In genomic region chr17:43125133-43125966, GRCh38 we compare ENCODE assay signal across 1 cellular context.
TF ChIP-seq lines count a peak whose summit lies in the region.

TSS of gene BRCA1 (minus strand) at chr17:43125364. CDS start at chr17:43124096, 1,268 bp downstream.

TF ChIP-seq in HEK293, 187 proteins besides CTCF, POLR2A, EP300 and RAD21 (continued from another document and continues in another):
- TF ChIP-seq ZBTB48 (tag by site-specific recombination; IDR thresholded peaks at IDR 0.05) (0 out of 2 replicates have a peak, but pooled peaks have one; percentile 25), ZNF140 (tag by site-specific recombination; IDR thresholded peaks at IDR 0.05) (no peak), ZNF19 (tag by site-specific recombination; IDR thresholded peaks at IDR 0.05; ENCODE audit: low read depth) (no peak), SETDB1 (IDR thresholded peaks at IDR 0.05; ENCODE audit: insufficient read length, low read length) (no peak), BCL11B (tag by site-specific recombination; IDR thresholded peaks at IDR 0.05; ENCODE audit: low read depth) (no peak), ZNF624 (tag by site-specific recombination; IDR thresholded peaks at IDR 0.05) (no peak), ZNF777 (tag by site-specific recombination; IDR thresholded peaks at IDR 0.05; ENCODE audit: borderline replicate concordance) (peak; percentile 42; the same call in 1 of the 2 replicates), ZNF223 (tag by site-specific recombination; IDR thresholded peaks at IDR 0.05) (no peak), ZSCAN4 (tag by site-specific recombination; IDR thresholded peaks at IDR 0.05) (no peak), ZNF571 (tag by site-specific recombination; IDR thresholded peaks at IDR 0.05) (no peak), ZNF639 (tag by site-specific recombination; IDR thresholded peaks at IDR 0.05) (no peak), ZSCAN30 (tag by site-specific recombination; IDR thresholded peaks at IDR 0.05) (peak; percentile 42; the same call in 1 of the 2 replicates), ZNF514 (tag by site-specific recombination; IDR thresholded peaks at IDR 0.05) (no peak), ELK4 (IDR thresholded peaks at IDR 0.05; ENCODE audit: borderline replicate concordance, low read depth, low read length) (no peak), KLF1 (tag by site-specific recombination; IDR thresholded peaks at IDR 0.05) (peak; percentile 1; the same call in 1 of the 2 replicates), ZBTB10 (tag by site-specific recombination; IDR thresholded peaks at IDR 0.05) (0 out of 2 replicates have a peak, but pooled peaks have one; percentile 57), ZNF155 (tag by site-specific recombination; IDR thresholded peaks at IDR 0.05) (no peak), ZNF555 (tag by site-specific recombination; conservative IDR thresholded peaks at IDR 0.05) (no peak), ZNF274 (IDR thresholded peaks at IDR 0.05; ENCODE audit: low read length) (no peak), ZNF274 (tag by site-specific recombination; IDR thresholded peaks at IDR 0.05; ENCODE audit: borderline replicate concordance) (no peak), ZNF558 (tag by site-specific recombination; IDR thresholded peaks at IDR 0.05) (no peak), RBAK (tag by site-specific recombination; IDR thresholded peaks at IDR 0.05) (no peak), ZNF146 (tag by site-specific recombination; IDR thresholded peaks at IDR 0.05) (no peak), ZNF16 (tag by site-specific recombination; IDR thresholded peaks at IDR 0.05; ENCODE audit: low read depth) (no peak), ZNF391 (tag by site-specific recombination; IDR thresholded peaks at IDR 0.05; ENCODE audit: borderline replicate concordance, low read depth) (no peak), KLF9 (tag by site-specific recombination; IDR thresholded peaks at IDR 0.05; ENCODE audit: low read depth) (no peak), ZNF629 (tag by site-specific recombination; IDR thresholded peaks at IDR 0.05) (peak; percentile 97), ZNF692 (tag by site-specific recombination; IDR thresholded peaks at IDR 0.05) (peak; percentile 59), ZNF423 (tag by site-specific recombination; IDR thresholded peaks at IDR 0.05) (no peak), ZNF837 (tag by site-specific recombination; IDR thresholded peaks at IDR 0.05) (no peak), KLF7 (tag by site-specific recombination; IDR thresholded peaks at IDR 0.05; ENCODE audit: borderline replicate concordance) (no peak), ZNF677 (tag by site-specific recombination; IDR thresholded peaks at IDR 0.05) (no peak), ZNF37A (tag by site-specific recombination; IDR thresholded peaks at IDR 0.05) (no peak), PRDM2 (tag by site-specific recombination; IDR thresholded peaks at IDR 0.05; ENCODE audit: borderline replicate concordance) (no peak), ATF2 (tag by site-specific recombination; IDR thresholded peaks at IDR 0.05; ENCODE audit: low read depth) (peak; percentile 90)
- TF ChIP-seq, protein P1, sequence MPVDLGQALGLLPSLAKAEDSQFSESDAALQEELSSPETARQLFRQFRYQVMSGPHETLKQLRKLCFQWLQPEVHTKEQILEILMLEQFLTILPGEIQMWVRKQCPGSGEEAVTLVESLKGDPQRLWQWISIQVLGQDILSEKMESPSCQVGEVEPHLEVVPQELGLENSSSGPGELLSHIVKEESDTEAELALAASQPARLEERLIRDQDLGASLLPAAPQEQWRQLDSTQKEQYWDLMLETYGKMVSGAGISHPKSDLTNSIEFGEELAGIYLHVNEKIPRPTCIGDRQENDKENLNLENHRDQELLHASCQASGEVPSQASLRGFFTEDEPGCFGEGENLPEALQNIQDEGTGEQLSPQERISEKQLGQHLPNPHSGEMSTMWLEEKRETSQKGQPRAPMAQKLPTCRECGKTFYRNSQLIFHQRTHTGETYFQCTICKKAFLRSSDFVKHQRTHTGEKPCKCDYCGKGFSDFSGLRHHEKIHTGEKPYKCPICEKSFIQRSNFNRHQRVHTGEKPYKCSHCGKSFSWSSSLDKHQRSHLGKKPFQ (tag by site-specific recombination; IDR thresholded peaks at IDR 0.05) = no peak
- TF ChIP-seq, protein P2, sequence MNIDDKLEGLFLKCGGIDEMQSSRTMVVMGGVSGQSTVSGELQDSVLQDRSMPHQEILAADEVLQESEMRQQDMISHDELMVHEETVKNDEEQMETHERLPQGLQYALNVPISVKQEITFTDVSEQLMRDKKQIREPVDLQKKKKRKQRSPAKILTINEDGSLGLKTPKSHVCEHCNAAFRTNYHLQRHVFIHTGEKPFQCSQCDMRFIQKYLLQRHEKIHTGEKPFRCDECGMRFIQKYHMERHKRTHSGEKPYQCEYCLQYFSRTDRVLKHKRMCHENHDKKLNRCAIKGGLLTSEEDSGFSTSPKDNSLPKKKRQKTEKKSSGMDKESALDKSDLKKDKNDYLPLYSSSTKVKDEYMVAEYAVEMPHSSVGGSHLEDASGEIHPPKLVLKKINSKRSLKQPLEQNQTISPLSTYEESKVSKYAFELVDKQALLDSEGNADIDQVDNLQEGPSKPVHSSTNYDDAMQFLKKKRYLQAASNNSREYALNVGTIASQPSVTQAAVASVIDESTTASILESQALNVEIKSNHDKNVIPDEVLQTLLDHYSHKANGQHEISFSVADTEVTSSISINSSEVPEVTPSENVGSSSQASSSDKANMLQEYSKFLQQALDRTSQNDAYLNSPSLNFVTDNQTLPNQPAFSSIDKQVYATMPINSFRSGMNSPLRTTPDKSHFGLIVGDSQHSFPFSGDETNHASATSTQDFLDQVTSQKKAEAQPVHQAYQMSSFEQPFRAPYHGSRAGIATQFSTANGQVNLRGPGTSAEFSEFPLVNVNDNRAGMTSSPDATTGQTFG (tag by site-specific recombination; IDR thresholded peaks at IDR 0.05; ENCODE audit: borderline replicate concordance) = no peak
- TF ChIP-seq, protein P3, sequence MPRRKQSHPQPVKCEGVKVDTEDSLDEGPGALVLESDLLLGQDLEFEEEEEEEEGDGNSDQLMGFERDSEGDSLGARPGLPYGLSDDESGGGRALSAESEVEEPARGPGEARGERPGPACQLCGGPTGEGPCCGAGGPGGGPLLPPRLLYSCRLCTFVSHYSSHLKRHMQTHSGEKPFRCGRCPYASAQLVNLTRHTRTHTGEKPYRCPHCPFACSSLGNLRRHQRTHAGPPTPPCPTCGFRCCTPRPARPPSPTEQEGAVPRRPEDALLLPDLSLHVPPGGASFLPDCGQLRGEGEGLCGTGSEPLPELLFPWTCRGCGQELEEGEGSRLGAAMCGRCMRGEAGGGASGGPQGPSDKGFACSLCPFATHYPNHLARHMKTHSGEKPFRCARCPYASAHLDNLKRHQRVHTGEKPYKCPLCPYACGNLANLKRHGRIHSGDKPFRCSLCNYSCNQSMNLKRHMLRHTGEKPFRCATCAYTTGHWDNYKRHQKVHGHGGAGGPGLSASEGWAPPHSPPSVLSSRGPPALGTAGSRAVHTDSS (tag by site-specific recombination; IDR thresholded peaks at IDR 0.05) = peak; percentile 11; the same call in 1 of the 2 replicates
